ENCODE assay signal across 1 cellular context in genomic region chr22:49237279-49237678, GRCh38.
TF ChIP-seq lines count a peak whose summit lies in the region.

No MANE protein-coding gene starts in this region.

TF ChIP-seq in K562, 482 proteins besides CTCF, POLR2A, EP300 and RAD21:
- TF ChIP-seq ZNF24 (IDR thresholded peaks at IDR 0.05) (peak; percentile 69; the same call in 1 of the 2 replicates), ZNF764 (CRISPR knock-in tag; IDR thresholded peaks at IDR 0.05; ENCODE audit: low read depth) (no peak)
